8 cellular contexts compared by ENCODE assay signal in genomic region chr6:71419217-71419953, GRCh38.
DNase-seq lines count a peak whose midpoint lies in the region; ATAC-seq and TF ChIP-seq lines count a peak whose summit lies in the region.

No MANE protein-coding gene starts in this region.

- H3K27ac ChIP-seq in neural cell (ENCODE audit: low read length): no peak overlapping the region

- peak overlapping the region; percentile 62 for H3K4me2 ChIP-seq in neural cell (ENCODE audit: low read length)

- TF ChIP-seq CTCF in BE2C (IDR thresholded peaks at IDR 0.05; ENCODE audit: low read depth, low read length) (no peak), epithelial cell of proximal tubule (conservative IDR thresholded peaks at IDR 0.05; ENCODE audit: low read depth, low read length) (no peak), neural cell (IDR thresholded peaks at IDR 0.05; ENCODE audit: poor library complexity, severe bottlenecking) (no peak)

- DNase-seq in BE2C: no peak
- no peak for DNase-seq in NT2/D1 (ENCODE audit: low read depth, low spot score)
- no peak for DNase-seq in epithelial cell of proximal tubule (ENCODE audit: low read depth)
- no peak for DNase-seq in SIG-M5 (lab: John Stamatoyannopoulos, UW)
- DNase-seq in activated CD4-positive, alpha-beta T cell treated with anti-CD3 and anti-CD28 coated beads, Interleukin-2, amount 50 U/mL, for 4 hours: no peak
- DNase-seq in UCSD-AML1 (lab: John Stamatoyannopoulos, UW; ENCODE audit: unreplicated experiment): no peak

- H3K9ac ChIP-seq in NT2/D1 (ENCODE audit: insufficient read length, low read depth): peak overlapping the region; percentile 76
- H3K9ac ChIP-seq in neural cell (ENCODE audit: low read length): peak overlapping the region; percentile 64

- H4K20me1 ChIP-seq in neural cell (ENCODE audit: insufficient read depth): no peaks in the 10 kb centered on the region

- H3K4me3 ChIP-seq in BE2C (ENCODE audit: low read depth, low read length) (peak overlapping the region; percentile 77), NT2/D1 (ENCODE audit: insufficient read length, low read depth) (peak overlapping the region; percentile 67), epithelial cell of proximal tubule (ENCODE audit: low read depth, low read length) (peak overlapping the region; percentile 86), neural cell (ENCODE audit: low read length) (peak overlapping the region; percentile 87)

- H2AFZ ChIP-seq in neural cell (ENCODE audit: low read depth, low read length): no peak overlapping the region

- H3K79me2 ChIP-seq in neural cell (replicated peaks; ENCODE audit: insufficient read depth, low read length): peaks cover 7% of the 10 kb centered on the region

- H3K4me1 ChIP-seq in BE2C (no peaks in the 10 kb centered on the region; the same call in 1 of the 2 replicates), NT2/D1 (ENCODE audit: insufficient read depth, insufficient read length) (no peaks in the 10 kb centered on the region)

- no peak for TF ChIP-seq RAD21 in neural cell (conservative IDR thresholded peaks at IDR 0.05)

- H3K9me2 ChIP-seq in neural cell (ENCODE audit: insufficient read depth, low read length): no peaks in the 10 kb centered on the region

- no peak for TF ChIP-seq EP300 in neural cell (conservative IDR thresholded peaks at IDR 0.05; ENCODE audit: poor library complexity, severe bottlenecking)

- no peaks in the 10 kb centered on the region for H3K36me3 ChIP-seq in BE2C
- peaks cover 30% of the 10 kb centered on the region for H3K36me3 ChIP-seq in NT2/D1 (ENCODE audit: insufficient read depth, insufficient read length, low read length)
- no peaks in the 10 kb centered on the region for H3K36me3 ChIP-seq in neural cell (ENCODE audit: insufficient read depth, low read length)

- no peaks in the 10 kb centered on the region for H3F3A ChIP-seq in neural cell (ENCODE audit: insufficient read depth, low read length, poor library complexity, severe bottlenecking)

- ATAC-seq in GM19035 (IDR thresholded peaks at IDR 0.05; ENCODE audit: unreplicated experiment): no peak

- H3K9me3 ChIP-seq in BE2C: no peaks in the 10 kb centered on the region
- peaks cover 9% of the 10 kb centered on the region for H3K9me3 ChIP-seq in NT2/D1 (ENCODE audit: insufficient read depth, low read length)
- H3K9me3 ChIP-seq in neural cell (ENCODE audit: low read length): no peaks in the 10 kb centered on the region

- H3K27me3 ChIP-seq in BE2C (peaks cover 57% of the 10 kb centered on the region), NT2/D1 (ENCODE audit: insufficient read depth, insufficient read length) (peaks cover 13% of the 10 kb centered on the region), neural cell (ENCODE audit: insufficient read depth, low read depth, low read length) (no peaks in the 10 kb centered on the region)

TF ChIP-seq in neural cell, 6 proteins besides CTCF, POLR2A, EP300 and RAD21:
- TF ChIP-seq EZH2 (IDR thresholded peaks at IDR 0.05; ENCODE audit: borderline replicate concordance, insufficient read depth, low read length, poor library complexity, severe bottlenecking): no peak
- no peak for TF ChIP-seq REST (IDR thresholded peaks at IDR 0.05; ENCODE audit: borderline replicate concordance)
- no peak for TF ChIP-seq POLR2AphosphoS5 (IDR thresholded peaks at IDR 0.05)
- TF ChIP-seq TAF1 (IDR thresholded peaks at IDR 0.05; ENCODE audit: low read depth): no peak
- no peak for TF ChIP-seq SMC3 (conservative IDR thresholded peaks at IDR 0.05; ENCODE audit: poor library complexity)
- no peak for TF ChIP-seq MXI1 (conservative IDR thresholded peaks at IDR 0.05; ENCODE audit: poor library complexity, severe bottlenecking)
